Comparison of ENCODE assay signal across 15 cellular contexts in the genomic region with DNA sequence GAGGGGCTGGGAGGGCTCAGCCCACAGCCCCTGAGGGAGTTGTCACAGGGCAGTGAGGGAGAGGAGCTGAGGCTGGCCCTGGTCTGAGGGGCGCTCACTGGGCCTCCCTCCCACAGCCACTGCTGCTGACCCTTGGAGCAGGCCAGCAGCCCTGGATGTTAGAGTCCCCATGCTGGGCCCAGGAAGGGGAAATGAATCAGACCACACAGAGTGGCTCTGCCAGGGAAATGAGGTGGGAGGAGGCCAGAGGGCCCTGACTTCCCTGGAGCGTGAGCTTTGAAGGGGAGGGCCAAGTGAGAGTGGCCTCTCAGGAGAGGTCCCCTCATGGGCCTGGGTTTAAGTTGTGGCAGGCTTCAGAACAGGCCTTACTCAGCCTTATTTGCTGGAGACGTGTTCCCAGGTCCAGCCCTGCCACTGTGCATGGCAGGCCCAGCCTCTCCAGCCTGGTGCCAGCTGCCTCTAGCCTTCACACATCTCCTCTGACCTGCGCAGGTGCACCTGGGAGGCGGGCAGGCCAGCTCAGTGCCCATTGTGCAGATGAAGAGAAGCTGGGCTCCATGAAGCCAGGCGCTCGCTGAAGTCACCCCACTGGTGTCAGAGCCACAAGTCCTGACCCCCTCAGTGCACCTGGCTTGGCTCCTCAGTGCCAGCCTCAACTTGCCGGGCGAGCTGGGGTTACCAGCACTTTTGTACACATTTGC. TPM values are rescaled to one million over a fixed set of nuclear protein-coding genes. Genes with fewer than 3 reads are reported as not detected.
DNase-seq lines count a peak whose midpoint lies in the region; TF ChIP-seq lines count a peak whose summit lies in the region.
"Had no signal": no experiment of that assay in that cellular context is flagged by ENCODE, and none has a peak within 500 bp of the region (broad histone marks: within the 10 kb centered on the region; RNA-seq: fewer than 3 reads in every experiment).

No MANE protein-coding gene starts in this region.

- H3K9ac ChIP-seq in BLaER1 treated with 17β-estradiol and CSF1 and Interleukin-3, amounts not matched to agents 10 nM and 100 nM, result peak overlapping the region in 8 of 11 experiments; percentile 14 to 65 (median 46); a peak in 10 of 22 replicates

- H2AFZ ChIP-seq in osteoblast (ENCODE audit: low read length), result peak overlapping the region; percentile 15

- no peak overlapping the region for H3K4me3 ChIP-seq in BLaER1 treated with 17β-estradiol and CSF1 and Interleukin-3, amounts not matched to agents 10 nM and 100 nM
- H3K4me3 ChIP-seq in osteoblast (ENCODE audit: insufficient read depth, low read length), result no peak overlapping the region
- H3K4me3 ChIP-seq: heart left ventricle had no signal

- no peaks in the 10 kb centered on the region for H3K9me3 Mint-ChIP-seq in dendritic cell treated with granulocyte-macrophage colony-stimulating factor and Interleukin-4, amounts not matched to agents 40 ng/mL and 50 ng/mL, for 4 days
- H3K9me3 Mint-ChIP-seq: activated CD4-positive, alpha-beta memory T cell treated with anti-CD3 and anti-CD28 coated beads, Interleukin-2, amount 10 ng/mL, durations not matched to agents 7 days and 5 days had no signal

- no peaks in the 10 kb centered on the region for H3K36me3 Mint-ChIP-seq in dendritic cell treated with granulocyte-macrophage colony-stimulating factor and Interleukin-4, amounts not matched to agents 40 ng/mL and 50 ng/mL, for 4 days (ENCODE audit: low read depth)

- no peaks in the 10 kb centered on the region for H3K9me3 ChIP-seq in BLaER1 treated with 17β-estradiol and CSF1 and Interleukin-3, amounts not matched to agents 10 nM and 100 nM (replicated peaks in 1 of 11)
- H3K9me3 ChIP-seq in osteoblast (ENCODE audit: low read depth, low read length), result no peaks in the 10 kb centered on the region
- H3K9me3 ChIP-seq: heart left ventricle had no signal

- H3K79me2 ChIP-seq in osteoblast (ENCODE audit: insufficient read depth, low read length), result no peaks in the 10 kb centered on the region

- intact Hi-C loops in dendritic cell treated with granulocyte-macrophage colony-stimulating factor and Interleukin-4, amounts not matched to agents 40 ng/mL and 50 ng/mL, for 4 days (cut with micrococcal nuclease), result no loop called here

- TF ChIP-seq CTCF in osteoblast (IDR thresholded peaks at IDR 0.05; ENCODE audit: extremely low read depth, low read depth, low read length), result no peak

- H3K4me2 ChIP-seq in BLaER1 treated with 17β-estradiol and CSF1 and Interleukin-3, amounts not matched to agents 10 nM and 100 nM, result peak overlapping the region in 7 of 11 experiments; percentile 36 to 77 (median 68); a peak in 13 of 22 replicates
- H3K4me2 ChIP-seq in osteoblast (ENCODE audit: insufficient read depth, low read length), result no peak overlapping the region

- peak overlapping the region; percentile 71 for H3K27ac Mint-ChIP-seq in dendritic cell treated with granulocyte-macrophage colony-stimulating factor and Interleukin-4, amounts not matched to agents 40 ng/mL and 50 ng/mL, for 4 days
- H3K27ac Mint-ChIP-seq: activated CD4-positive, alpha-beta memory T cell treated with anti-CD3 and anti-CD28 coated beads, Interleukin-2, amount 10 ng/mL, durations not matched to agents 7 days and 5 days had no signal

- peak overlapping the region in 8 of 11 experiments; percentile 24 to 66 (median 54); a peak in 14 of 22 replicates for H3K27ac ChIP-seq in BLaER1 treated with 17β-estradiol and CSF1 and Interleukin-3, amounts not matched to agents 10 nM and 100 nM
- peak overlapping the region; percentile 45 for H3K27ac ChIP-seq in osteoblast (ENCODE audit: low read depth, low read length)
- H3K27ac ChIP-seq: heart left ventricle, HL-60 had no signal

- peaks cover 17% of the 10 kb centered on the region for H3K4me1 Mint-ChIP-seq in dendritic cell treated with granulocyte-macrophage colony-stimulating factor and Interleukin-4, amounts not matched to agents 40 ng/mL and 50 ng/mL, for 4 days (ENCODE audit: low read depth)
- H3K4me1 Mint-ChIP-seq: activated CD4-positive, alpha-beta memory T cell treated with anti-CD3 and anti-CD28 coated beads, Interleukin-2, amount 10 ng/mL, durations not matched to agents 7 days and 5 days had no signal

- peaks cover 25 to 98% (median 92%) of the 10 kb centered on the region in 11 experiments for H3K36me3 ChIP-seq in BLaER1 treated with 17β-estradiol and CSF1 and Interleukin-3, amounts not matched to agents 10 nM and 100 nM
- no peaks in the 10 kb centered on the region for H3K36me3 ChIP-seq in osteoblast (ENCODE audit: insufficient read depth, low read length)
- H3K36me3 ChIP-seq: heart left ventricle had no signal

- no peaks in the 10 kb centered on the region for H3K27me3 Mint-ChIP-seq in dendritic cell treated with granulocyte-macrophage colony-stimulating factor and Interleukin-4, amounts not matched to agents 40 ng/mL and 50 ng/mL, for 4 days
- H3K27me3 Mint-ChIP-seq: activated CD4-positive, alpha-beta memory T cell treated with anti-CD3 and anti-CD28 coated beads, Interleukin-2, amount 10 ng/mL, durations not matched to agents 7 days and 5 days had no signal

- H3K27me3 ChIP-seq in BLaER1 treated with 17β-estradiol and CSF1 and Interleukin-3, amounts not matched to agents 10 nM and 100 nM, result no peaks in the 10 kb centered on the region
- no peaks in the 10 kb centered on the region for H3K27me3 ChIP-seq in osteoblast (ENCODE audit: insufficient read depth, low read length)
- H3K27me3 ChIP-seq: heart left ventricle had no signal

- peaks cover 25 to 50% (median 33%) of the 10 kb centered on the region in 10 experiments for H3K4me1 ChIP-seq in BLaER1 treated with 17β-estradiol and CSF1 and Interleukin-3, amounts not matched to agents 10 nM and 100 nM
- peaks cover 8% of the 10 kb centered on the region for H3K4me1 ChIP-seq in osteoblast (ENCODE audit: insufficient read depth, low read length)

- no peak overlapping the region for H3K4me3 Mint-ChIP-seq in dendritic cell treated with granulocyte-macrophage colony-stimulating factor and Interleukin-4, amounts not matched to agents 40 ng/mL and 50 ng/mL, for 4 days
- H3K4me3 Mint-ChIP-seq: activated CD4-positive, alpha-beta memory T cell treated with anti-CD3 and anti-CD28 coated beads, Interleukin-2, amount 10 ng/mL, durations not matched to agents 7 days and 5 days had no signal

- DNase-seq in MV-4-11 (lab: John Stamatoyannopoulos, UW) (peak; percentile 10), osteoblast (ENCODE audit: insufficient read length, low spot score, missing footprints) (peak; percentile 82), SW480 (ENCODE audit: low spot score) (no peak), epidermal melanocyte (ENCODE audit: insufficient read length, low spot score) (no peak), GDM1 (lab: John Stamatoyannopoulos, UW) (no peak), germinal center (ENCODE audit: low spot score) (no peak)
- DNase-seq: activated CD4-positive, alpha-beta memory T cell treated with anti-CD3 and anti-CD28 coated beads, Interleukin-2, amount 10 ng/mL, durations not matched to agents 7 days and 5 days; heart left ventricle; midbrain; NCI-H187; NCI-H526 treated with DMSO at 0.1 percent for 48 hours; stimulated activated CD4-positive, alpha-beta T cell treated with anti-CD3 and anti-CD28 coated beads, Interleukin-4, amount 100 ng/mL, for 4 hours had no signal

- H4K20me1 ChIP-seq in BLaER1 treated with 17β-estradiol and CSF1 and Interleukin-3, amounts not matched to agents 10 nM and 100 nM, result peaks cover 0 to 97% (median 63%) of the 10 kb centered on the region in 11 experiments; a peak in 15 of 22 replicates
- no peaks in the 10 kb centered on the region for H4K20me1 ChIP-seq in osteoblast (ENCODE audit: insufficient read depth, low read length)

RNA-seq across cellular contexts. Expression of gene GPT2, which starts 15.4 kb away (rescaled TPM):
- total RNA-seq in osteoblast, result 15.3 and 15.6 TPM in 2 replicates

Comparison
In these comparisons a context has a peak if more than half of its experiments do, and no peak if none do; other contexts are left out.
1. DNase-seq: peak in MV-4-11 (single experiment) and osteoblast (single experiment); none in SW480 (single experiment), epidermal melanocyte (single experiment), GDM1 (single experiment) and germinal center (single experiment).